ENCODE assay signal across 1 cellular context in genomic region chr13:49908637-49909036, GRCh38.
TF ChIP-seq lines count a peak whose summit lies in the region.

No MANE protein-coding gene starts in this region.

TF ChIP-seq in GM12878, 131 proteins besides CTCF, POLR2A, EP300 and RAD21:
- TF ChIP-seq EGR1 (IDR thresholded peaks at IDR 0.05; ENCODE audit: borderline replicate concordance in 1 of 2, low read depth in 2 of 2, low read length in 2 of 2) (no peak), SREBF2 (IDR thresholded peaks at IDR 0.05; ENCODE audit: low read length) (no peak), ESRRA (IDR thresholded peaks at IDR 0.05; ENCODE audit: low read length) (no peak), BMI1 (IDR thresholded peaks at IDR 0.05; ENCODE audit: borderline replicate concordance) (no peak), MTA3 (IDR thresholded peaks at IDR 0.05; ENCODE audit: borderline replicate concordance, low read length) (no peak), YY1 (IDR thresholded peaks at IDR 0.05; ENCODE audit: low read depth, low read length) (no peak), CUX1 (IDR thresholded peaks at IDR 0.05; ENCODE audit: insufficient replicate concordance, low read depth, low read length) (no peak), CHD1 (IDR thresholded peaks at IDR 0.05; ENCODE audit: low read depth, low read length) (no peak), PAX5 (IDR thresholded peaks at IDR 0.05; ENCODE audit: borderline replicate concordance, low read depth, low read length) (no peak)
